10 cellular contexts compared by ENCODE assay signal in genomic region chr21:44517175-44517899, GRCh38. TPM values are rescaled to one million over a fixed set of nuclear protein-coding genes. Genes with fewer than 3 reads are reported as not detected.
DNase-seq lines count a peak whose midpoint lies in the region; ATAC-seq, FAIRE-seq and TF ChIP-seq lines count a peak whose summit lies in the region.
"Had no signal": no experiment of that assay in that cellular context is flagged by ENCODE, and none has a peak within 500 bp of the region (broad histone marks: within the 10 kb centered on the region; RNA-seq: fewer than 3 reads in every experiment).

No MANE protein-coding gene starts in this region.

- peaks cover 2% of the 10 kb centered on the region for H3K4me1 Mint-ChIP-seq in T-helper 17 cell
- H3K4me1 Mint-ChIP-seq in CD4-positive, alpha-beta T cell (ENCODE audit: low read depth) = no peaks in the 10 kb centered on the region

- intact Hi-C loops in CD4-positive, alpha-beta T cell (cut with DNase I, micrococcal nuclease) = no loop called here

- no peaks in the 10 kb centered on the region for H3K27me3 ChIP-seq in CD4-positive, alpha-beta T cell (ENCODE audit: control insufficient read depth, insufficient read depth, low read length)

- CTCF ChIA-PET in CD4-positive, alpha-beta T cell (lab: Charles Lee) = no interaction called here

- no peak for ATAC-seq in T-helper 17 cell
- no peak for ATAC-seq in CD4-positive, alpha-beta T cell (ENCODE audit: poor library complexity)
- ATAC-seq in GM18511 (IDR thresholded peaks at IDR 0.05; ENCODE audit: unreplicated experiment) = no peak

- H3K4me3 Mint-ChIP-seq in T-helper 17 cell = no peak overlapping the region
- H3K4me3 Mint-ChIP-seq in CD4-positive, alpha-beta T cell = no peak overlapping the region

- H3K27ac ChIP-seq in CD4-positive, alpha-beta T cell (ENCODE audit: low read depth, low read length) = no peak overlapping the region

- DNase-seq in ELR (ENCODE audit: low read depth) (peak; percentile 6), HT1080 (ENCODE audit: low read depth) (peak; percentile 94), T-helper 17 cell (no peak), left kidney (ENCODE audit: low read depth, low spot score) (peak; percentile 44), D721Med (ENCODE audit: insufficient read length, low spot score) (no peak), NOMO-1 (lab: John Stamatoyannopoulos, UW; ENCODE audit: unreplicated experiment in 2 of 2) (no peak)
- no peak for DNase-seq in CD4-positive, alpha-beta T cell
- DNase-seq: left cardiac atrium had no signal

- H3K9me3 ChIP-seq in T-helper 17 cell (ENCODE audit: control insufficient read depth, low read length, poor library complexity, severe bottlenecking) = no peaks in the 10 kb centered on the region
- H3K9me3 ChIP-seq in CD4-positive, alpha-beta T cell (ENCODE audit: control insufficient read depth, low read length) = no peaks in the 10 kb centered on the region

- H3K9me3 Mint-ChIP-seq in CD4-positive, alpha-beta T cell = no peaks in the 10 kb centered on the region

- no peaks in the 10 kb centered on the region for H3K36me3 Mint-ChIP-seq in T-helper 17 cell (ENCODE audit: low read depth)
- no peaks in the 10 kb centered on the region for H3K36me3 Mint-ChIP-seq in CD4-positive, alpha-beta T cell (ENCODE audit: low read depth)

- peaks cover 4% of the 10 kb centered on the region for H3K27me3 Mint-ChIP-seq in T-helper 17 cell
- no peaks in the 10 kb centered on the region for H3K27me3 Mint-ChIP-seq in CD4-positive, alpha-beta T cell

- TF ChIP-seq CTCF in D721Med (IDR thresholded peaks at IDR 0.05; ENCODE audit: insufficient read depth, missing control alignments) = no peak
- TF ChIP-seq CTCF in CD4-positive, alpha-beta T cell (IDR thresholded peaks at IDR 0.05) = no peak

- H3K27ac Mint-ChIP-seq in T-helper 17 cell = peak overlapping the region; percentile 41
- no peak overlapping the region for H3K27ac Mint-ChIP-seq in CD4-positive, alpha-beta T cell

- FAIRE-seq in D721Med (lab: Jason Lieb, UNC) = no peak

- POLR2A ChIA-PET in CD4-positive, alpha-beta T cell (lab: Charles Lee) = no interaction called here

RNA-seq across cellular contexts. Expression of gene KRTAP10-1, which starts 22.7 kb away (rescaled TPM):
- not detected in 2 replicates for total RNA-seq in HT1080 (2014; rRNA removed; shearing (Covaris generic))
- not detected in 2 replicates for polyA plus RNA-seq in HT1080 (2015; cell fraction: cytosol; rRNA removed)
- not detected in 2 replicates for polyA plus RNA-seq in HT1080 (2015; cell fraction: nucleus; rRNA removed)
- total RNA-seq in T-helper 17 cell = not detected
- total RNA-seq in CD4-positive, alpha-beta T cell = not detected
- total RNA-seq: aorta, left cardiac atrium had no signal
- polyA plus RNA-seq: aorta had no signal

RNA-seq across cellular contexts. Expression of gene KRTAP10-2, which starts 34.0 kb away (rescaled TPM):
- total RNA-seq in HT1080 (2014; rRNA removed; shearing (Covaris generic)) = not detected in 2 replicates
- not detected in 2 replicates for polyA plus RNA-seq in HT1080 (2015; cell fraction: cytosol; rRNA removed)
- polyA plus RNA-seq in HT1080 (2015; cell fraction: nucleus; rRNA removed) = not detected in 2 replicates
- total RNA-seq in T-helper 17 cell = not detected
- total RNA-seq in CD4-positive, alpha-beta T cell = not detected
- total RNA-seq: aorta, left cardiac atrium had no signal
- polyA plus RNA-seq: aorta had no signal

RNA-seq across cellular contexts. Expression of gene KRTAP10-3, which starts 41.3 kb away (rescaled TPM):
- total RNA-seq in HT1080 (2014; rRNA removed; shearing (Covaris generic)) = not detected in 2 replicates
- polyA plus RNA-seq in HT1080 (2015; cell fraction: cytosol; rRNA removed) = not detected in 2 replicates
- polyA plus RNA-seq in HT1080 (2015; cell fraction: nucleus; rRNA removed) = not detected in 2 replicates
- not detected for total RNA-seq in T-helper 17 cell
- total RNA-seq in CD4-positive, alpha-beta T cell = not detected
- total RNA-seq: aorta, left cardiac atrium had no signal
- polyA plus RNA-seq: aorta had no signal

RNA-seq across cellular contexts. Expression of gene KRTAP10-4, which starts 56.2 kb away (rescaled TPM):
- not detected in 2 replicates for total RNA-seq in HT1080 (2014; rRNA removed; shearing (Covaris generic))
- not detected in 2 replicates for polyA plus RNA-seq in HT1080 (2015; cell fraction: cytosol; rRNA removed)
- not detected in 2 replicates for polyA plus RNA-seq in HT1080 (2015; cell fraction: nucleus; rRNA removed)
- not detected for total RNA-seq in T-helper 17 cell
- not detected for total RNA-seq in CD4-positive, alpha-beta T cell
- total RNA-seq: aorta, left cardiac atrium had no signal
- polyA plus RNA-seq: aorta had no signal

Comparison
In these comparisons a context has a peak if more than half of its experiments do, and no peak if none do; other contexts are left out.
1. DNase-seq: peak in ELR (single experiment), HT1080 (single experiment) and left kidney (single experiment); none in T-helper 17 cell (0 of 3), D721Med (single experiment), CD4-positive, alpha-beta T cell (0 of 10) and NOMO-1 (0 of 2).